Comparison of ENCODE assay signal across 16 cellular contexts in the genomic region with DNA sequence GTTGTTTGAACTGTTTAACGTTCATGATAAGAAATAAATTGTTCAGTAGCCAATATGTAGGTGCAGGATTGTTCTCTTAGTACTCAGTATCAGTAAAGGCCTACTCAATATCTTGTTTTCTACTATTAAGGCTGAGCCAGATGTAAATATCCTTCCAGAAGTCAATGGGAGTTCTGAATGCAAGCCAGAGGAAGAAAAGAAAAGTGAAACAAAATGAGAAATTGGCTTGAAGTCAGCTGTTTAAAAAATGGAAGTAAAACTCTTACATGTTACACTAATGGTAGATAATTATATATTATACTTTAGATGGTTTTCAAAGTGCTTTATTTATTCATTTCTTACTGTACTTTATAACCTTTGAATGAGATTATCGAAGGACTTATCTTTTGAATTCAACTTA.
"Had no signal": no experiment of that assay in that cellular context is flagged by ENCODE, and none has a peak within 500 bp of the region (broad histone marks: within the 10 kb centered on the region; RNA-seq: fewer than 3 reads in every experiment).

No MANE protein-coding gene starts in this region.

- DNase-seq: cortex of kidney; dorsolateral prefrontal cortex; effector memory CD4-positive, alpha-beta T cell; gastrocnemius medialis; heart right ventricle; hypothalamus; kidney glomerular epithelial cell; mucosa of descending colon; naive thymus-derived CD8-positive, alpha-beta T cell; ovary; right cardiac atrium; stimulated activated CD4-positive, alpha-beta T cell treated with anti-CD3 and anti-CD28 coated beads, Interleukin-2, amount 100 ng/mL, for 48 hours; stimulated activated naive CD4-positive, alpha-beta T cell treated with Interleukin-2 at 50 U/mL for 16 hours; trophoblast cell had no signal

- H3K4me2 ChIP-seq: smooth muscle cell had no signal

- H3K4me3 ChIP-seq: dorsolateral prefrontal cortex, gastrocnemius medialis, heart right ventricle, mucosa of descending colon, ovary, smooth muscle cell had no signal

- ATAC-seq: esophagus mucosa; gastrocnemius medialis; heart right ventricle; mucosa of descending colon; naive thymus-derived CD8-positive, alpha-beta T cell; right cardiac atrium had no signal

- H3K4me1 ChIP-seq: gastrocnemius medialis, heart right ventricle had no signal

- H3K9me3 ChIP-seq: gastrocnemius medialis, mucosa of descending colon, ovary had no signal

- H3K36me3 ChIP-seq: gastrocnemius medialis, heart right ventricle, ovary had no signal

- H3K27me3 ChIP-seq: dorsolateral prefrontal cortex, gastrocnemius medialis, heart right ventricle, ovary had no signal

- H3K27ac ChIP-seq: dorsolateral prefrontal cortex, gastrocnemius medialis, heart right ventricle, ovary had no signal
